ENCODE assay signal across 2 cellular contexts in the genomic region with DNA sequence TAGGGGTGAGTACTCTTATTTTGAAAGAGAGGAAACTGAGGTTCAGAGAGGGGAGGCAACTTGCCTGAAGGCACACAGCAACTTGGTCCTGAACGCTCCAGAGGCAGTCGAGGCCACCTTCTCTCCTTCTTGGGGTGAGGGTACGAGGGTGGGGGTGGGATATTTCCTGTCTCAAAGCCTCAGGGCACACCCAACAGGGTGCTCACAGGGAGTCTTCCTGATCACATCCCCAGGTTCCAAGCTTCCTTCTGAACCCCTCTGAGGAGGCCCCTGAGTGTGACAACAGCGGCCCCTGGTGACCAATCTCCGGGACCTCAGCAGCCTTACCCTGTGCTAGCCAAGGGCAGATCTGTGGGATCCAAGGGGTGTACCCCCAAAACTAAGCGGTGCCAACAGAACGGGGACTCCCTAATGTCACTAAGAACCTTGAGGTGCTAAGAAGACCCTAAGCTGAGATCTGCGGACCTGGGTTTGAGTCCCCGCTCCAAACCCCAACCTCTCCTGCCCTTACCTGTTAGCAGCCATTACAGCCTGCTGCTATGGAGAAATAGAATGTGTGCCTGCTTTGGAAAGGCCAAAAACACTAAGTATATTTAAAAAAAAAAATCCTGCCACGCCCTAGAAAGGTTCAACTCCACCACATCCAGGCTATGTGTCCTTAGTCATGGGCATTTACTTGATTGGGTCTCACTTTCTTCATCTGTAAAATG.
TF ChIP-seq lines count a peak whose summit lies in the region.

No MANE protein-coding gene starts in this region.

TF ChIP-seq in A549, 52 proteins besides CTCF, POLR2A, EP300 and RAD21 (continued from another document):
- TF ChIP-seq, protein P1, sequence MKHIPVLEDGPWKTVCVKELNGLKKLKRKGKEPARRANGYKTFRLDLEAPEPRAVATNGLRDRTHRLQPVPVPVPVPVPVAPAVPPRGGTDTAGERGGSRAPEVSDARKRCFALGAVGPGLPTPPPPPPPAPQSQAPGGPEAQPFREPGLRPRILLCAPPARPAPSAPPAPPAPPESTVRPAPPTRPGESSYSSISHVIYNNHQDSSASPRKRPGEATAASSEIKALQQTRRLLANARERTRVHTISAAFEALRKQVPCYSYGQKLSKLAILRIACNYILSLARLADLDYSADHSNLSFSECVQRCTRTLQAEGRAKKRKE (CRISPR knock-in tag; IDR thresholded peaks at IDR 0.05; ENCODE audit: low read depth), result no peak
- no peak for TF ChIP-seq ZNF302 (CRISPR knock-in tag; IDR thresholded peaks at IDR 0.05)
- TF ChIP-seq HOXB5 (CRISPR knock-in tag; IDR thresholded peaks at IDR 0.05), result no peak
- TF ChIP-seq SMC3 (IDR thresholded peaks at IDR 0.05), result peak; percentile 89
- no peak for TF ChIP-seq MYC (IDR thresholded peaks at IDR 0.05; ENCODE audit: borderline replicate concordance, low read length)
- TF ChIP-seq, protein P2, sequence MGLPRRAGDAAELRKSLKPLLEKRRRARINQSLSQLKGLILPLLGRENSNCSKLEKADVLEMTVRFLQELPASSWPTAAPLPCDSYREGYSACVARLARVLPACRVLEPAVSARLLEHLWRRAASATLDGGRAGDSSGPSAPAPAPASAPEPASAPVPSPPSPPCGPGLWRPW (IDR thresholded peaks at IDR 0.05), result no peak
- peak; percentile 89 for TF ChIP-seq ZFP36 (IDR thresholded peaks at IDR 0.05; ENCODE audit: borderline replicate concordance, partially characterized antibody)
- 0 out of 5 replicates have a peak, but pooled peaks of 1 of the 2 experiments have one; percentile 38 for TF ChIP-seq JUN (IDR thresholded peaks at IDR 0.05)
- 0 out of 2 replicates have a peak, but pooled peaks have one; percentile 37 for TF ChIP-seq KDM1A (IDR thresholded peaks at IDR 0.05; ENCODE audit: low read depth)
- no peak for TF ChIP-seq NFE2L2 (conservative IDR thresholded peaks at IDR 0.05; ENCODE audit: low read length)
TF ChIP-seq in A549: peak in this region for 4.

TF ChIP-seq in HepG2, 621 proteins besides CTCF, POLR2A, EP300 and RAD21 (continued from another document and continues in another):
- TF ChIP-seq, protein P3, sequence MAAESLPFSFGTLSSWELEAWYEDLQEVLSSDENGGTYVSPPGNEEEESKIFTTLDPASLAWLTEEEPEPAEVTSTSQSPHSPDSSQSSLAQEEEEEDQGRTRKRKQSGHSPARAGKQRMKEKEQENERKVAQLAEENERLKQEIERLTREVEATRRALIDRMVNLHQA (CRISPR knock-in tag; IDR thresholded peaks at IDR 0.05), result no peak
- TF ChIP-seq GATAD2A (CRISPR knock-in tag; IDR thresholded peaks at IDR 0.05), result 0 out of 2 replicates have a peak, but pooled peaks have one; percentile 28
- TF ChIP-seq, protein P4, sequence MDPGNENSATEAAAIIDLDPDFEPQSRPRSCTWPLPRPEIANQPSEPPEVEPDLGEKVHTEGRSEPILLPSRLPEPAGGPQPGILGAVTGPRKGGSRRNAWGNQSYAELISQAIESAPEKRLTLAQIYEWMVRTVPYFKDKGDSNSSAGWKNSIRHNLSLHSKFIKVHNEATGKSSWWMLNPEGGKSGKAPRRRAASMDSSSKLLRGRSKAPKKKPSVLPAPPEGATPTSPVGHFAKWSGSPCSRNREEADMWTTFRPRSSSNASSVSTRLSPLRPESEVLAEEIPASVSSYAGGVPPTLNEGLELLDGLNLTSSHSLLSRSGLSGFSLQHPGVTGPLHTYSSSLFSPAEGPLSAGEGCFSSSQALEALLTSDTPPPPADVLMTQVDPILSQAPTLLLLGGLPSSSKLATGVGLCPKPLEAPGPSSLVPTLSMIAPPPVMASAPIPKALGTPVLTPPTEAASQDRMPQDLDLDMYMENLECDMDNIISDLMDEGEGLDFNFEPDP (CRISPR knock-in tag; conservative IDR thresholded peaks at IDR 0.05), result no peak
- TF ChIP-seq KDM2A (CRISPR knock-in tag; IDR thresholded peaks at IDR 0.05; ENCODE audit: borderline replicate concordance, low read depth), result peak; percentile 48; the same call in 1 of the 2 replicates
- no peak for TF ChIP-seq ATAD3A (CRISPR knock-in tag; IDR thresholded peaks at IDR 0.05)
- 0 out of 2 replicates have a peak, but pooled peaks have one; percentile 27 for TF ChIP-seq RXRB (CRISPR knock-in tag; IDR thresholded peaks at IDR 0.05; ENCODE audit: borderline replicate concordance)
- TF ChIP-seq CREM (IDR thresholded peaks at IDR 0.05), result no peak
- TF ChIP-seq CREM (CRISPR knock-in tag; IDR thresholded peaks at IDR 0.05), result no peak
- TF ChIP-seq KLF15 (CRISPR knock-in tag; IDR thresholded peaks at IDR 0.05; ENCODE audit: borderline replicate concordance), result no peak
- no peak for TF ChIP-seq NKX3-1 (CRISPR knock-in tag; IDR thresholded peaks at IDR 0.05)
- TF ChIP-seq, protein P5, sequence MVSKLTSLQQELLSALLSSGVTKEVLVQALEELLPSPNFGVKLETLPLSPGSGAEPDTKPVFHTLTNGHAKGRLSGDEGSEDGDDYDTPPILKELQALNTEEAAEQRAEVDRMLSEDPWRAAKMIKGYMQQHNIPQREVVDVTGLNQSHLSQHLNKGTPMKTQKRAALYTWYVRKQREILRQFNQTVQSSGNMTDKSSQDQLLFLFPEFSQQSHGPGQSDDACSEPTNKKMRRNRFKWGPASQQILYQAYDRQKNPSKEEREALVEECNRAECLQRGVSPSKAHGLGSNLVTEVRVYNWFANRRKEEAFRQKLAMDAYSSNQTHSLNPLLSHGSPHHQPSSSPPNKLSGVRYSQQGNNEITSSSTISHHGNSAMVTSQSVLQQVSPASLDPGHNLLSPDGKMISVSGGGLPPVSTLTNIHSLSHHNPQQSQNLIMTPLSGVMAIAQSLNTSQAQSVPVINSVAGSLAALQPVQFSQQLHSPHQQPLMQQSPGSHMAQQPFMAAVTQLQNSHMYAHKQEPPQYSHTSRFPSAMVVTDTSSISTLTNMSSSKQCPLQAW (CRISPR knock-in tag; IDR thresholded peaks at IDR 0.05), result 0 out of 2 replicates have a peak, but pooled peaks have one; percentile 22
- TF ChIP-seq, protein P6, sequence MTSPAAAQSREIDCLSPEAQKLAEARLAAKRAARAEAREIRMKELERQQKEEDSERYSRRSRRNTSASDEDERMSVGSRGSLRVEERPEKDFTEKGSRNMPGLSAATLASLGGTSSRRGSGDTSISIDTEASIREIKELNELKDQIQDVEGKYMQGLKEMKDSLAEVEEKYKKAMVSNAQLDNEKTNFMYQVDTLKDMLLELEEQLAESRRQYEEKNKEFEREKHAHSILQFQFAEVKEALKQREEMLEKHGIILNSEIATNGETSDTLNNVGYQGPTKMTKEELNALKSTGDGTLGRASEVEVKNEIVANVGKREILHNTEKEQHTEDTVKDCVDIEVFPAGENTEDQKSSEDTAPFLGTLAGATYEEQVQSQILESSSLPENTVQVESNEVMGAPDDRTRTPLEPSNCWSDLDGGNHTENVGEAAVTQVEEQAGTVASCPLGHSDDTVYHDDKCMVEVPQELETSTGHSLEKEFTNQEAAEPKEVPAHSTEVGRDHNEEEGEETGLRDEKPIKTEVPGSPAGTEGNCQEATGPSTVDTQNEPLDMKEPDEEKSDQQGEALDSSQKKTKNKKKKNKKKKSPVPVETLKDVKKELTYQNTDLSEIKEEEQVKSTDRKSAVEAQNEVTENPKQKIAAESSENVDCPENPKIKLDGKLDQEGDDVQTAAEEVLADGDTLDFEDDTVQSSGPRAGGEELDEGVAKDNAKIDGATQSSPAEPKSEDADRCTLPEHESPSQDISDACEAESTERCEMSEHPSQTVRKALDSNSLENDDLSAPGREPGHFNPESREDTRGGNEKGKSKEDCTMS (CRISPR knock-in tag; conservative IDR thresholded peaks at IDR 0.05), result no peak
- peak; percentile 19 for TF ChIP-seq ZFP36 (IDR thresholded peaks at IDR 0.05; ENCODE audit: borderline replicate concordance, low read depth, low read length, partially characterized antibody)
- TF ChIP-seq KDM6A (CRISPR knock-in tag; IDR thresholded peaks at IDR 0.05; ENCODE audit: low read depth), result no peak
- TF ChIP-seq KLF6 (CRISPR knock-in tag; IDR thresholded peaks at IDR 0.05), result no peak
- 0 out of 2 replicates have a peak, but pooled peaks have one; percentile 20 for TF ChIP-seq ZNF501 (CRISPR knock-in tag; IDR thresholded peaks at IDR 0.05)
- no peak for TF ChIP-seq BRCA1 (CRISPR knock-in tag; IDR thresholded peaks at IDR 0.05)
- TF ChIP-seq, protein P7, sequence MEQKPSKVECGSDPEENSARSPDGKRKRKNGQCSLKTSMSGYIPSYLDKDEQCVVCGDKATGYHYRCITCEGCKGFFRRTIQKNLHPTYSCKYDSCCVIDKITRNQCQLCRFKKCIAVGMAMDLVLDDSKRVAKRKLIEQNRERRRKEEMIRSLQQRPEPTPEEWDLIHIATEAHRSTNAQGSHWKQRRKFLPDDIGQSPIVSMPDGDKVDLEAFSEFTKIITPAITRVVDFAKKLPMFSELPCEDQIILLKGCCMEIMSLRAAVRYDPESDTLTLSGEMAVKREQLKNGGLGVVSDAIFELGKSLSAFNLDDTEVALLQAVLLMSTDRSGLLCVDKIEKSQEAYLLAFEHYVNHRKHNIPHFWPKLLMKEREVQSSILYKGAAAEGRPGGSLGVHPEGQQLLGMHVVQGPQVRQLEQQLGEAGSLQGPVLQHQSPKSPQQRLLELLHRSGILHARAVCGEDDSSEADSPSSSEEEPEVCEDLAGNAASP (CRISPR knock-in tag; IDR thresholded peaks at IDR 0.05; ENCODE audit: borderline replicate concordance), result no peak
- TF ChIP-seq ZBTB21 (CRISPR knock-in tag; IDR thresholded peaks at IDR 0.05), result no peak
- TF ChIP-seq, protein P8, sequence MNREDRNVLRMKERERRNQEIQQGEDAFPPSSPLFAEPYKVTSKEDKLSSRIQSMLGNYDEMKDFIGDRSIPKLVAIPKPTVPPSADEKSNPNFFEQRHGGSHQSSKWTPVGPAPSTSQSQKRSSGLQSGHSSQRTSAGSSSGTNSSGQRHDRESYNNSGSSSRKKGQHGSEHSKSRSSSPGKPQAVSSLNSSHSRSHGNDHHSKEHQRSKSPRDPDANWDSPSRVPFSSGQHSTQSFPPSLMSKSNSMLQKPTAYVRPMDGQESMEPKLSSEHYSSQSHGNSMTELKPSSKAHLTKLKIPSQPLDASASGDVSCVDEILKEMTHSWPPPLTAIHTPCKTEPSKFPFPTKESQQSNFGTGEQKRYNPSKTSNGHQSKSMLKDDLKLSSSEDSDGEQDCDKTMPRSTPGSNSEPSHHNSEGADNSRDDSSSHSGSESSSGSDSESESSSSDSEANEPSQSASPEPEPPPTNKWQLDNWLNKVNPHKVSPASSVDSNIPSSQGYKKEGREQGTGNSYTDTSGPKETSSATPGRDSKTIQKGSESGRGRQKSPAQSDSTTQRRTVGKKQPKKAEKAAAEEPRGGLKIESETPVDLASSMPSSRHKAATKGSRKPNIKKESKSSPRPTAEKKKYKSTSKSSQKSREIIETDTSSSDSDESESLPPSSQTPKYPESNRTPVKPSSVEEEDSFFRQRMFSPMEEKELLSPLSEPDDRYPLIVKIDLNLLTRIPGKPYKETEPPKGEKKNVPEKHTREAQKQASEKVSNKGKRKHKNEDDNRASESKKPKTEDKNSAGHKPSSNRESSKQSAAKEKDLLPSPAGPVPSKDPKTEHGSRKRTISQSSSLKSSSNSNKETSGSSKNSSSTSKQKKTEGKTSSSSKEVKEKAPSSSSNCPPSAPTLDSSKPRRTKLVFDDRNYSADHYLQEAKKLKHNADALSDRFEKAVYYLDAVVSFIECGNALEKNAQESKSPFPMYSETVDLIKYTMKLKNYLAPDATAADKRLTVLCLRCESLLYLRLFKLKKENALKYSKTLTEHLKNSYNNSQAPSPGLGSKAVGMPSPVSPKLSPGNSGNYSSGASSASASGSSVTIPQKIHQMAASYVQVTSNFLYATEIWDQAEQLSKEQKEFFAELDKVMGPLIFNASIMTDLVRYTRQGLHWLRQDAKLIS (CRISPR knock-in tag; IDR thresholded peaks at IDR 0.05), result no peak
- TF ChIP-seq ZNF12 (CRISPR knock-in tag; IDR thresholded peaks at IDR 0.05), result no peak
- no peak for TF ChIP-seq ZNF333 (CRISPR knock-in tag; IDR thresholded peaks at IDR 0.05; ENCODE audit: borderline replicate concordance)
- 0 out of 2 replicates have a peak, but pooled peaks have one; percentile 18 for TF ChIP-seq ARNTL (CRISPR knock-in tag; IDR thresholded peaks at IDR 0.05)
- TF ChIP-seq SMC3 (IDR thresholded peaks at IDR 0.05; ENCODE audit: low read length), result peak; percentile 91
- TF ChIP-seq ZNF124 (CRISPR knock-in tag; IDR thresholded peaks at IDR 0.05), result peak; percentile 55; the same call in 1 of the 2 replicates
- TF ChIP-seq, protein P9, sequence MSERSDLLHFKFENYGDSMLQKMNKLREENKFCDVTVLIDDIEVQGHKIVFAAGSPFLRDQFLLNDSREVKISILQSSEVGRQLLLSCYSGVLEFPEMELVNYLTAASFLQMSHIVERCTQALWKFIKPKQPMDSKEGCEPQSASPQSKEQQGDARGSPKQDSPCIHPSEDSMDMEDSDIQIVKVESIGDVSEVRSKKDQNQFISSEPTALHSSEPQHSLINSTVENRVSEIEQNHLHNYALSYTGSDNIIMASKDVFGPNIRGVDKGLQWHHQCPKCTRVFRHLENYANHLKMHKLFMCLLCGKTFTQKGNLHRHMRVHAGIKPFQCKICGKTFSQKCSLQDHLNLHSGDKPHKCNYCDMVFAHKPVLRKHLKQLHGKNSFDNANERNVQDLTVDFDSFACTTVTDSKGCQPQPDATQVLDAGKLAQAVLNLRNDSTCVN (CRISPR knock-in tag; IDR thresholded peaks at IDR 0.05; ENCODE audit: borderline replicate concordance), result 0 out of 2 replicates have a peak, but pooled peaks have one; percentile 27
- no peak for TF ChIP-seq DNMT1 (CRISPR knock-in tag; IDR thresholded peaks at IDR 0.05)
- TF ChIP-seq HCFC1 (IDR thresholded peaks at IDR 0.05; ENCODE audit: low read depth, low read length), result no peak
- TF ChIP-seq, protein P10, sequence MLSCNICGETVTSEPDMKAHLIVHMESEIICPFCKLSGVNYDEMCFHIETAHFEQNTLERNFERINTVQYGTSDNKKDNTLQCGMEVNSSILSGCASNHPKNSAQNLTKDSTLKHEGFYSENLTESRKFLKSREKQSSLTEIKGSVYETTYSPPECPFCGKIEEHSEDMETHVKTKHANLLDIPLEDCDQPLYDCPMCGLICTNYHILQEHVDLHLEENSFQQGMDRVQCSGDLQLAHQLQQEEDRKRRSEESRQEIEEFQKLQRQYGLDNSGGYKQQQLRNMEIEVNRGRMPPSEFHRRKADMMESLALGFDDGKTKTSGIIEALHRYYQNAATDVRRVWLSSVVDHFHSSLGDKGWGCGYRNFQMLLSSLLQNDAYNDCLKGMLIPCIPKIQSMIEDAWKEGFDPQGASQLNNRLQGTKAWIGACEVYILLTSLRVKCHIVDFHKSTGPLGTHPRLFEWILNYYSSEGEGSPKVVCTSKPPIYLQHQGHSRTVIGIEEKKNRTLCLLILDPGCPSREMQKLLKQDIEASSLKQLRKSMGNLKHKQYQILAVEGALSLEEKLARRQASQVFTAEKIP (CRISPR knock-in tag; IDR thresholded peaks at IDR 0.05; ENCODE audit: borderline replicate concordance), result no peak
- no peak for TF ChIP-seq DR1 (CRISPR knock-in tag; IDR thresholded peaks at IDR 0.05)
- TF ChIP-seq BCL6 (CRISPR knock-in tag; IDR thresholded peaks at IDR 0.05), result no peak
- peak; percentile 43; the same call in 1 of the 2 replicates for TF ChIP-seq SALL1 (CRISPR knock-in tag; IDR thresholded peaks at IDR 0.05)
- TF ChIP-seq SOX5 (CRISPR knock-in tag; IDR thresholded peaks at IDR 0.05; ENCODE audit: borderline replicate concordance), result no peak
- no peak for TF ChIP-seq ZNF891 (CRISPR knock-in tag; IDR thresholded peaks at IDR 0.05)
- no peak for TF ChIP-seq ZNF256 (CRISPR knock-in tag; conservative IDR thresholded peaks at IDR 0.05)
- TF ChIP-seq ZNF382 (CRISPR knock-in tag; IDR thresholded peaks at IDR 0.05; ENCODE audit: borderline replicate concordance), result no peak
- TF ChIP-seq ZNF232 (CRISPR knock-in tag; IDR thresholded peaks at IDR 0.05; ENCODE audit: borderline replicate concordance), result no peak
- TF ChIP-seq, protein P11, sequence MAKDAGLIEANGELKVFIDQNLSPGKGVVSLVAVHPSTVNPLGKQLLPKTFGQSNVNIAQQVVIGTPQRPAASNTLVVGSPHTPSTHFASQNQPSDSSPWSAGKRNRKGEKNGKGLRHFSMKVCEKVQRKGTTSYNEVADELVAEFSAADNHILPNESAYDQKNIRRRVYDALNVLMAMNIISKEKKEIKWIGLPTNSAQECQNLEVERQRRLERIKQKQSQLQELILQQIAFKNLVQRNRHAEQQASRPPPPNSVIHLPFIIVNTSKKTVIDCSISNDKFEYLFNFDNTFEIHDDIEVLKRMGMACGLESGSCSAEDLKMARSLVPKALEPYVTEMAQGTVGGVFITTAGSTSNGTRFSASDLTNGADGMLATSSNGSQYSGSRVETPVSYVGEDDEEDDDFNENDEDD (CRISPR knock-in tag; IDR thresholded peaks at IDR 0.05; ENCODE audit: borderline replicate concordance), result no peak
